ENCODE assay signal across 1 cellular context in the genomic region with DNA sequence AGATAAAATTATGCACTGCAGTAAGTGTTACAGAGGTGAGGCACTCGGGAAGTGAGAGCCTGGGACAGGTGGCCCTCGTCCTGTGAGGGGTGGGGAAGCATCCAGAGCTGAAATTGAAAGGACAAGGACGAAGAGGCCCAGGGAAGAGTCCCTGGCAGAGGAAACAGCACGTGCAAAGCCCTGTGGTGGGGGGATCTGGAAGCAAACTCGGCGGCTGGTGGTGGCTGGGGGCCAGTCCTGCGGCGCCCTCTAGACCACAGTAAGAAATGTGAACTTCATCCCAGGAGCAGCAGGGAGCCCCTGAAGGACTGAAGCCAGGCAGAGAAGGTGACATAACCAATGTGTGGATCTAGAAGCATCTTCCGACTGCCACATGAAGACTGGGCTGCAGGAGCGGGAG.
A peak's percentile ranks its signal among the peaks of the same experiment; 100 is the strongest.
TF ChIP-seq lines count a peak whose summit lies in the region.

No MANE protein-coding gene starts in this region.

TF ChIP-seq in H1, 55 proteins besides CTCF, POLR2A, EP300 and RAD21:
- TF ChIP-seq, protein P1, sequence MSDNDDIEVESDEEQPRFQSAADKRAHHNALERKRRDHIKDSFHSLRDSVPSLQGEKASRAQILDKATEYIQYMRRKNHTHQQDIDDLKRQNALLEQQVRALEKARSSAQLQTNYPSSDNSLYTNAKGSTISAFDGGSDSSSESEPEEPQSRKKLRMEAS (IDR thresholded peaks at IDR 0.05) = peak; percentile 35; the same call in 1 of the 2 replicates
- TF ChIP-seq RNF2 (IDR thresholded peaks at IDR 0.05; ENCODE audit: borderline replicate concordance, low read depth, low read length, missing control alignments, poor library complexity, severe bottlenecking) = no peak
